ENCODE assay signal across 11 cellular contexts in the genomic region with DNA sequence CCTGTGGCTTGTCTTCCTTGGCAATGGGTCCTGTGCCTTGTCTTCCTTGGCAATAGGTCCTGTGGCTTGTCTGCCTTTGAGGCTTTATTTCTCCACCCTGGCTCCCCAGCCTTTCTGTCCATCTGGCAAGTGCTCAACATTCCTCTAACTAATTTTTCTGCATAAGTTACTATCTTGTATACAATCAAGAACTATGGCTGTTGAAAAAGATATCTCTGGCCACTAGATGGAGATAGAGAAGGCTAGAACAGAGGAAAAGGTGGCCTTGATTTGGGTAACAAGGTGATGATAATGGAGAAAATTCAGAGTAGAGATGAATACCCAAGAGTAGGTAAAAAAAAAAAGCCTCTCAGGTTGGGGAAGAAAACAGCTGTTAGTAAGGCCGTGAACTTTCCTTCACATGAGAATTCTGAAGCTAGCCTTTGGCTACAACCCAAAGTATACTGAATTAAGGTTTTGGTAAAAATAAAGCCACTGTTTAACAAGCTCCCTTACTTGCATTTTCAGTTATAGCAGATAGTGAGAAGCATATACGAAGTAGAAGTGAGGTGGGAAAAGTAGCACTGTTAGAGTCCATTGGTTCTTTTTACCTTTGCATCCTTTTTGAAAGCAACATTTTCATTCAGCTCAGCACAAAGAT.
A peak's percentile ranks its signal among the peaks of the same experiment; 100 is the strongest.
DNase-seq lines count a peak whose midpoint lies in the region; ATAC-seq, FAIRE-seq and TF ChIP-seq lines count a peak whose summit lies in the region.
"Had no signal": no experiment of that assay in that cellular context is flagged by ENCODE, and none has a peak within 500 bp of the region (broad histone marks: within the 10 kb centered on the region; RNA-seq: fewer than 3 reads in every experiment).

No MANE protein-coding gene starts in this region.

- DNase-seq in astrocyte (ENCODE audit: low read depth) (peak; percentile 17), nephron progenitor cell (peak; percentile 8), WTC11 (ENCODE audit: low spot score) (no peak), hepatic stellate cell (ENCODE audit: low spot score) (no peak)
- DNase-seq: T-helper 2 cell had no signal

- H3K36me3 ChIP-seq in Loucy (ENCODE audit: insufficient read depth, low read length) (no peaks in the 10 kb centered on the region), astrocyte (ENCODE audit: insufficient read depth, low read length) (no peaks in the 10 kb centered on the region)

- no peaks in the 10 kb centered on the region for H3K4me1 Mint-ChIP-seq in astrocyte (ENCODE audit: low read depth, unreplicated experiment)
- peaks cover 43% of the 10 kb centered on the region for H3K4me1 Mint-ChIP-seq in nephron progenitor cell
- no peaks in the 10 kb centered on the region for H3K4me1 Mint-ChIP-seq in WTC11

- no peaks in the 10 kb centered on the region for H3F3A ChIP-seq in Loucy (ENCODE audit: low read depth)

- FAIRE-seq in astrocyte (lab: Jason Lieb, UNC), result no peak
- FAIRE-seq: GM18507 had no signal

- H3K4me3 ChIP-seq in GM12875 (ENCODE audit: low read depth, low read length), result no peak overlapping the region
- no peak overlapping the region for H3K4me3 ChIP-seq in Loucy (ENCODE audit: low read length, poor library complexity, severe bottlenecking)
- no peak overlapping the region for H3K4me3 ChIP-seq in astrocyte (ENCODE audit: insufficient read depth, low read depth, low read length)

- no peaks in the 10 kb centered on the region for H3K27me3 ChIP-seq in Loucy (ENCODE audit: insufficient read depth, low read length, poor library complexity, severe bottlenecking)
- H3K27me3 ChIP-seq in astrocyte (ENCODE audit: insufficient read depth, low read length), result no peaks in the 10 kb centered on the region

- POLR2A ChIA-PET in WTC11 (lab: Charles Lee), result no interaction called here

- TF ChIP-seq CTCF in GM12875 (IDR thresholded peaks at IDR 0.05; ENCODE audit: borderline replicate concordance, insufficient read depth, low read depth, low read length) (0 out of 2 replicates have a peak, but pooled peaks have one; percentile 7), Loucy (conservative IDR thresholded peaks at IDR 0.05; ENCODE audit: low read length) (peak; percentile 59), astrocyte (IDR thresholded peaks at IDR 0.05; ENCODE audit: insufficient read depth, low read depth, low read length) (peak; percentile 63), nephron progenitor cell (IDR thresholded peaks at IDR 0.05) (peak; percentile 61), WTC11 (IDR thresholded peaks at IDR 0.05) (no peak)

- no peaks in the 10 kb centered on the region for H3K9me3 ChIP-seq in Loucy (ENCODE audit: insufficient read depth, low read depth, low read length)
- H3K9me3 ChIP-seq in astrocyte (ENCODE audit: insufficient read depth, low read depth, low read length), result no peaks in the 10 kb centered on the region

- no peaks in the 10 kb centered on the region for H3K27me3 Mint-ChIP-seq in astrocyte (ENCODE audit: low read depth, unreplicated experiment)
- H3K27me3 Mint-ChIP-seq in nephron progenitor cell (ENCODE audit: low read depth, poor library complexity), result no peaks in the 10 kb centered on the region
- peaks cover 6% of the 10 kb centered on the region for H3K27me3 Mint-ChIP-seq in WTC11 (ENCODE audit: low read depth)
- H3K27me3 Mint-ChIP-seq: activated naive CD8-positive, alpha-beta T cell had no signal

- H2AFZ ChIP-seq in Loucy (ENCODE audit: low read length), result no peak overlapping the region
- no peak overlapping the region for H2AFZ ChIP-seq in astrocyte (ENCODE audit: low read depth, low read length)

- no peaks in the 10 kb centered on the region for H4K20me1 ChIP-seq in Loucy (ENCODE audit: insufficient read depth, low read length, poor library complexity, severe bottlenecking)
- no peaks in the 10 kb centered on the region for H4K20me1 ChIP-seq in astrocyte (ENCODE audit: insufficient read depth, low read length)

- ATAC-seq in GM21786 (IDR thresholded peaks at IDR 0.05; ENCODE audit: unreplicated experiment) (no peak), GM19023 (IDR thresholded peaks at IDR 0.05; ENCODE audit: unreplicated experiment) (no peak), WTC11 (no peak)

- H3K4me3 Mint-ChIP-seq in astrocyte (ENCODE audit: unreplicated experiment), result no peak overlapping the region
- no peak overlapping the region for H3K4me3 Mint-ChIP-seq in nephron progenitor cell
- H3K4me3 Mint-ChIP-seq in WTC11, result no peak overlapping the region
- H3K4me3 Mint-ChIP-seq: activated naive CD8-positive, alpha-beta T cell had no signal

- H3K9me3 Mint-ChIP-seq in astrocyte (ENCODE audit: unreplicated experiment), result peaks cover 2% of the 10 kb centered on the region
- no peaks in the 10 kb centered on the region for H3K9me3 Mint-ChIP-seq in nephron progenitor cell
- H3K9me3 Mint-ChIP-seq in WTC11, result peaks cover 83% of the 10 kb centered on the region

- H3K27ac Mint-ChIP-seq in astrocyte (ENCODE audit: unreplicated experiment) (no peak overlapping the region), nephron progenitor cell (no peak overlapping the region), WTC11 (no peak overlapping the region)
- H3K27ac Mint-ChIP-seq: activated naive CD8-positive, alpha-beta T cell had no signal

- H3K36me3 Mint-ChIP-seq in astrocyte (ENCODE audit: low read depth, unreplicated experiment), result no peaks in the 10 kb centered on the region
- H3K36me3 Mint-ChIP-seq in nephron progenitor cell (ENCODE audit: low read depth), result no peaks in the 10 kb centered on the region
- peaks cover 74% of the 10 kb centered on the region for H3K36me3 Mint-ChIP-seq in WTC11
- H3K36me3 Mint-ChIP-seq: activated naive CD8-positive, alpha-beta T cell had no signal

- no peak overlapping the region for H3K9ac ChIP-seq in Loucy (ENCODE audit: low read depth, low read length, poor library complexity, severe bottlenecking)
- H3K9ac ChIP-seq in astrocyte (ENCODE audit: low read length), result no peak overlapping the region

- CTCF ChIA-PET in WTC11 (lab: Charles Lee), result no interaction called here

- H3K4me1 ChIP-seq in Loucy (ENCODE audit: insufficient read depth, low read length, poor library complexity, severe bottlenecking) (no peaks in the 10 kb centered on the region), astrocyte (ENCODE audit: insufficient read depth, low read length) (no peaks in the 10 kb centered on the region)

- H3K4me2 ChIP-seq in Loucy (ENCODE audit: low read depth, low read length, poor library complexity, severe bottlenecking) (no peak overlapping the region), astrocyte (ENCODE audit: low read length) (no peak overlapping the region)

- H3K9me2 ChIP-seq in Loucy (replicated peaks; ENCODE audit: low read depth, low read length), result no peaks in the 10 kb centered on the region

- H3K27ac ChIP-seq in astrocyte (ENCODE audit: low read depth, low read length), result no peak overlapping the region

- no peaks in the 10 kb centered on the region for H3K79me2 ChIP-seq in Loucy (ENCODE audit: insufficient read depth, low read length)
- H3K79me2 ChIP-seq in astrocyte (ENCODE audit: insufficient read depth, low read length), result no peaks in the 10 kb centered on the region

TF ChIP-seq in WTC11, 78 proteins besides CTCF, POLR2A, EP300 and RAD21:
- TF ChIP-seq NR3C1 (CRISPR knock-in tag; conservative IDR thresholded peaks at IDR 0.05; ENCODE audit: low read depth) (no peak), ZNF416 (CRISPR knock-in tag; IDR thresholded peaks at IDR 0.05) (no peak), SP1 (CRISPR knock-in tag; conservative IDR thresholded peaks at IDR 0.05) (no peak), FOXJ3 (CRISPR knock-in tag; IDR thresholded peaks at IDR 0.05; ENCODE audit: borderline replicate concordance) (no peak), JUN (CRISPR knock-in tag; IDR thresholded peaks at IDR 0.05) (no peak), NFE2L1 (CRISPR knock-in tag; IDR thresholded peaks at IDR 0.05) (no peak), JAZF1 (CRISPR knock-in tag; IDR thresholded peaks at IDR 0.05) (no peak), MYBL2 (CRISPR knock-in tag; IDR thresholded peaks at IDR 0.05) (no peak), NFYB (CRISPR knock-in tag; conservative IDR thresholded peaks at IDR 0.05; ENCODE audit: low read depth) (no peak), ATF1 (CRISPR knock-in tag; IDR thresholded peaks at IDR 0.05) (no peak), FOXK1 (CRISPR knock-in tag; IDR thresholded peaks at IDR 0.05) (no peak)
- TF ChIP-seq, protein P1, sequence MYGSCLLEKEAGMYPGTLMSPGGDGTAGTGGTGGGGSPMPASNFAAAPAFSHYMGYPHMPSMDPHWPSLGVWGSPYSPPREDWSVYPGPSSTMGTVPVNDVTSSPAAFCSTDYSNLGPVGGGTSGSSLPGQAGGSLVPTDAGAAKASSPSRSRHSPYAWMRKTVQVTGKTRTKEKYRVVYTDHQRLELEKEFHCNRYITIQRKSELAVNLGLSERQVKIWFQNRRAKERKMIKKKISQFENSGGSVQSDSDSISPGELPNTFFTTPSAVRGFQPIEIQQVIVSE (CRISPR knock-in tag; IDR thresholded peaks at IDR 0.05; ENCODE audit: borderline replicate concordance), result no peak
- TF ChIP-seq, protein P2, sequence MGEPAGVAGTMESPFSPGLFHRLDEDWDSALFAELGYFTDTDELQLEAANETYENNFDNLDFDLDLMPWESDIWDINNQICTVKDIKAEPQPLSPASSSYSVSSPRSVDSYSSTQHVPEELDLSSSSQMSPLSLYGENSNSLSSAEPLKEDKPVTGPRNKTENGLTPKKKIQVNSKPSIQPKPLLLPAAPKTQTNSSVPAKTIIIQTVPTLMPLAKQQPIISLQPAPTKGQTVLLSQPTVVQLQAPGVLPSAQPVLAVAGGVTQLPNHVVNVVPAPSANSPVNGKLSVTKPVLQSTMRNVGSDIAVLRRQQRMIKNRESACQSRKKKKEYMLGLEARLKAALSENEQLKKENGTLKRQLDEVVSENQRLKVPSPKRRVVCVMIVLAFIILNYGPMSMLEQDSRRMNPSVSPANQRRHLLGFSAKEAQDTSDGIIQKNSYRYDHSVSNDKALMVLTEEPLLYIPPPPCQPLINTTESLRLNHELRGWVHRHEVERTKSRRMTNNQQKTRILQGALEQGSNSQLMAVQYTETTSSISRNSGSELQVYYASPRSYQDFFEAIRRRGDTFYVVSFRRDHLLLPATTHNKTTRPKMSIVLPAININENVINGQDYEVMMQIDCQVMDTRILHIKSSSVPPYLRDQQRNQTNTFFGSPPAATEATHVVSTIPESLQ (CRISPR knock-in tag; IDR thresholded peaks at IDR 0.05), result no peak
- TF ChIP-seq, protein P3, sequence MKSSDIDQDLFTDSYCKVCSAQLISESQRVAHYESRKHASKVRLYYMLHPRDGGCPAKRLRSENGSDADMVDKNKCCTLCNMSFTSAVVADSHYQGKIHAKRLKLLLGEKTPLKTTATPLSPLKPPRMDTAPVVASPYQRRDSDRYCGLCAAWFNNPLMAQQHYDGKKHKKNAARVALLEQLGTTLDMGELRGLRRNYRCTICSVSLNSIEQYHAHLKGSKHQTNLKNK (CRISPR knock-in tag; IDR thresholded peaks at IDR 0.05), result no peak
TF ChIP-seq in WTC11: peak in this region for 0.

Comparison
In these comparisons a context has a peak if more than half of its experiments do, and no peak if none do; other contexts are left out.
1. DNase-seq: peak in astrocyte (single experiment) and nephron progenitor cell (single experiment); none in WTC11 (single experiment) and hepatic stellate cell (single experiment).